In genomic region chr22:31491218-31491962, GRCh38 we compare ENCODE assay signal across 8 cellular contexts. TPM values are rescaled to one million over a fixed set of nuclear protein-coding genes. Genes with fewer than 3 reads are reported as not detected.
DNase-seq lines count a peak whose midpoint lies in the region; ATAC-seq and TF ChIP-seq lines count a peak whose summit lies in the region.

No MANE protein-coding gene starts in this region.

- no peak for DNase-seq in CD4-positive, alpha-beta memory T cell
- DNase-seq in chondrocyte (ENCODE audit: low spot score) (no peak), NCI-H1694 (lab: John Stamatoyannopoulos, UW) (no peak)

- no peaks in the 10 kb centered on the region for H3K9me2 ChIP-seq in Loucy (replicated peaks; ENCODE audit: low read depth, low read length)

- TF ChIP-seq CTCF in Loucy (conservative IDR thresholded peaks at IDR 0.05; ENCODE audit: low read length) (no peak), chondrocyte (IDR thresholded peaks at IDR 0.05) (no peak), nephron (IDR thresholded peaks at IDR 0.05; ENCODE audit: unreplicated experiment in 3 of 3) (no peak)

- H2AFZ ChIP-seq in Loucy (ENCODE audit: low read length): no peak overlapping the region

- H3K27me3 ChIP-seq in CD4-positive, alpha-beta memory T cell (ENCODE audit: insufficient read depth, low read length): no peaks in the 10 kb centered on the region
- H3K27me3 ChIP-seq in Loucy (ENCODE audit: insufficient read depth, low read length, poor library complexity, severe bottlenecking): no peaks in the 10 kb centered on the region

- H3K9ac ChIP-seq in Loucy (ENCODE audit: low read depth, low read length, poor library complexity, severe bottlenecking): peak overlapping the region; percentile 92

- CTCF ChIA-PET in CD4-positive, alpha-beta memory T cell (lab: Charles Lee; ENCODE audit: partially characterized antibody): interaction anchor here (0.5 kb wide), 1 partner anchor 518 kb away, joined by 3 read pairs; no protein-coding TSS in a partner anchor

- H3K9me3 ChIP-seq in CD4-positive, alpha-beta memory T cell (ENCODE audit: control insufficient read depth in 1 of 2, low read length in 2 of 2): no peaks in the 10 kb centered on the region
- no peaks in the 10 kb centered on the region for H3K9me3 ChIP-seq in Loucy (ENCODE audit: insufficient read depth, low read depth, low read length)

- POLR2A ChIA-PET in CD4-positive, alpha-beta memory T cell (lab: Charles Lee; ENCODE audit: partially characterized antibody): interaction anchor here (1.3 to 1.5 kb wide), 4 partner anchors 40 to 199 kb away, joined by 3 to 7 read pairs (median 4); partner anchors contain the start of gene PIK3IP1

- H3K9me3 Mint-ChIP-seq in CD4-positive, alpha-beta memory T cell: no peaks in the 10 kb centered on the region
- H3K9me3 Mint-ChIP-seq in chondrocyte (ENCODE audit: low read depth) (no peaks in the 10 kb centered on the region), nephron (no peaks in the 10 kb centered on the region)

- peak overlapping the region in 1 of 2 donors; percentile 77 for H3K4me3 ChIP-seq in CD4-positive, alpha-beta memory T cell (ENCODE audit: low read length in 2 of 2)
- peak overlapping the region; percentile 96 for H3K4me3 ChIP-seq in Loucy (ENCODE audit: low read length, poor library complexity, severe bottlenecking)

- intact Hi-C loops in CD4-positive, alpha-beta memory T cell (cut with micrococcal nuclease): loop anchor here (10.0 kb wide), 1 partner anchor 453 kb away; the partner anchor contains the start of gene YWHAH

- peaks cover 3 to 27% of the 10 kb centered on the region in 2 donors for H3K36me3 Mint-ChIP-seq in CD4-positive, alpha-beta memory T cell
- peaks cover 2% of the 10 kb centered on the region for H3K36me3 Mint-ChIP-seq in chondrocyte (ENCODE audit: low read depth)
- H3K36me3 Mint-ChIP-seq in nephron (ENCODE audit: low read depth): peaks cover 13% of the 10 kb centered on the region

- peak overlapping the region in 7 of 8 donors; percentile 31 to 99 (median 93) for H3K4me3 Mint-ChIP-seq in CD4-positive, alpha-beta memory T cell
- H3K4me3 Mint-ChIP-seq in chondrocyte (ENCODE audit: unreplicated experiment) (peak overlapping the region; percentile 94), nephron (peak overlapping the region; percentile 96 to 99 (median 98))

- peak overlapping the region; percentile 94 to 99 (median 96) for H3K27ac Mint-ChIP-seq in CD4-positive, alpha-beta memory T cell
- H3K27ac Mint-ChIP-seq in chondrocyte (ENCODE audit: unreplicated experiment) (peak overlapping the region; percentile 99), nephron (peak overlapping the region; percentile 98 to 100 (median 99))

- H3K27me3 Mint-ChIP-seq in CD4-positive, alpha-beta memory T cell: no peaks in the 10 kb centered on the region
- no peaks in the 10 kb centered on the region for H3K27me3 Mint-ChIP-seq in chondrocyte (ENCODE audit: low read depth)
- H3K27me3 Mint-ChIP-seq in nephron (ENCODE audit: low read depth): no peaks in the 10 kb centered on the region

- H3K4me1 ChIP-seq in CD4-positive, alpha-beta memory T cell (ENCODE audit: insufficient read depth, low read length): peaks cover 55% of the 10 kb centered on the region
- H3K4me1 ChIP-seq in Loucy (ENCODE audit: insufficient read depth, low read length, poor library complexity, severe bottlenecking): peaks cover 23% of the 10 kb centered on the region

- peaks cover 41% of the 10 kb centered on the region for H3K79me2 ChIP-seq in Loucy (ENCODE audit: insufficient read depth, low read length)

- no peaks in the 10 kb centered on the region for H3K36me3 ChIP-seq in CD4-positive, alpha-beta memory T cell (ENCODE audit: insufficient read depth, low read length)
- H3K36me3 ChIP-seq in Loucy (ENCODE audit: insufficient read depth, low read length): no peaks in the 10 kb centered on the region

- peaks cover 19% of the 10 kb centered on the region for H4K20me1 ChIP-seq in Loucy (ENCODE audit: insufficient read depth, low read length, poor library complexity, severe bottlenecking)

- ATAC-seq in GM21619 (IDR thresholded peaks at IDR 0.05; ENCODE audit: unreplicated experiment) (no peak), HG02571 (IDR thresholded peaks at IDR 0.05; ENCODE audit: unreplicated experiment) (no peak), HG03095 (IDR thresholded peaks at IDR 0.05; ENCODE audit: unreplicated experiment) (no peak)

- H3K4me2 ChIP-seq in Loucy (ENCODE audit: low read depth, low read length, poor library complexity, severe bottlenecking): peak overlapping the region; percentile 85

- H3K4me1 Mint-ChIP-seq in CD4-positive, alpha-beta memory T cell: peaks cover 28 to 61% (median 36%) of the 10 kb centered on the region in 4 donors
- H3K4me1 Mint-ChIP-seq in chondrocyte (ENCODE audit: low read depth) (peaks cover 35% of the 10 kb centered on the region), nephron (peaks cover 23% of the 10 kb centered on the region)

- peaks cover 4% of the 10 kb centered on the region; the same call in 1 of the 2 replicates for H3F3A ChIP-seq in Loucy (ENCODE audit: low read depth)

- H3K27ac ChIP-seq in CD4-positive, alpha-beta memory T cell (ENCODE audit: low read depth, low read length): peak overlapping the region; percentile 87

RNA-seq across cellular contexts. Expression of gene EIF4ENIF1, which starts 1.7 kb away (rescaled TPM):
- 10 to 100 TPM; 41.9 to 50.7 TPM for total RNA-seq in CD4-positive, alpha-beta memory T cell
- polyA plus RNA-seq in CD4-positive, alpha-beta memory T cell: 10 to 100 TPM in 1 of 2 donors, 1 to 10 TPM in 1; 6.6 to 17.2 TPM
- 29.3 to 34.0 TPM (median 31.9 TPM) in 3 replicates for total RNA-seq in chondrocyte

RNA-seq across cellular contexts. Expression of gene SFI1, which starts 4.9 kb away (rescaled TPM):
- total RNA-seq in CD4-positive, alpha-beta memory T cell: 100 to 1,000 TPM; 323 to 333 TPM
- polyA plus RNA-seq in CD4-positive, alpha-beta memory T cell: 10 to 100 TPM; 14.7 to 40.5 TPM
- total RNA-seq in chondrocyte: 20.3 to 30.9 TPM (median 22.4 TPM) in 3 replicates

Comparison
In these comparisons a context has a peak if more than half of its experiments do, and no peak if none do; other contexts are left out.
1. RNA of gene SFI1, which starts 4.9 kb away (total RNA-seq): 323 to 333 TPM in CD4-positive, alpha-beta memory T cell; 20.3 to 30.9 TPM in chondrocyte; every median in the first group is over 10 times any median in the second.
2. Peak in every context shown above with its lines, with median percentiles within 50 percentile points of each other: H3K27ac Mint-ChIP-seq and H3K4me3 Mint-ChIP-seq.